27 cellular contexts compared by ENCODE assay signal in genomic region chr6:21281366-21281765, GRCh38.
DNase-seq lines count a peak whose midpoint lies in the region; ATAC-seq and TF ChIP-seq lines count a peak whose summit lies in the region.
"Had no signal": no experiment of that assay in that cellular context is flagged by ENCODE, and none has a peak within 500 bp of the region (broad histone marks: within the 10 kb centered on the region; RNA-seq: fewer than 3 reads in every experiment).

No MANE protein-coding gene starts in this region.

- no CpG with 5 or more reads among the region's 2 CpGs for WGBS in trophoblast cell (ENCODE audit: extremely low coverage, insufficient coverage, insufficient read length)

- no peak overlapping the region for H4K91ac ChIP-seq in trophoblast cell (ENCODE audit: low read depth, low read length)

- H3K4me3 ChIP-seq in HCT116 (replicated peaks in 1 of 2; ENCODE audit: low read depth in 1 of 2, low read length in 2 of 2), result no peak overlapping the region
- H3K4me3 ChIP-seq in trophoblast cell (ENCODE audit: low read depth, low read length), result no peak overlapping the region
- H3K4me3 ChIP-seq in MG63, result no peak overlapping the region
- H3K4me3 ChIP-seq in gastrocnemius medialis, result no peak overlapping the region
- H3K4me3 ChIP-seq: esophagus muscularis mucosa, GM12878, prostate gland, suprapubic skin had no signal

- RAD21 ChIA-PET in HCT116 (lab: Charles Lee; ENCODE audit: low non-redundant PET in 1 of 2, low total read pairs in 2 of 2, uncharacterized antibody in 2 of 2, unreplicated experiment in 2 of 2), result no interaction called here

- no peak overlapping the region for H2AFZ ChIP-seq in HCT116 (ENCODE audit: low read depth, low read length, poor library complexity, severe bottlenecking)
- no peak overlapping the region for H2AFZ ChIP-seq in trophoblast cell (ENCODE audit: insufficient read depth, low read length, poor library complexity)

- CTCF ChIA-PET in HCT116 (lab: Charles Lee), result no interaction called here

- no peak overlapping the region for H4K12ac ChIP-seq in trophoblast cell (ENCODE audit: low read depth, low read length)

- no peaks in the 10 kb centered on the region for H3K9me2 ChIP-seq in HCT116 (ENCODE audit: insufficient read depth)

- H3K4me1 ChIP-seq in HCT116 (ENCODE audit: control insufficient read depth in 1 of 2, insufficient read depth in 2 of 2, low read length in 2 of 2), result peaks cover 0 to 19% of the 10 kb centered on the region in 2 experiments; a peak in 2 of 4 replicates
- peaks cover 5 to 11% of the 10 kb centered on the region in 2 experiments for H3K4me1 ChIP-seq in trophoblast cell (ENCODE audit: control insufficient read depth in 1 of 2, insufficient read depth in 2 of 2, low read length in 2 of 2)
- no peaks in the 10 kb centered on the region for H3K4me1 ChIP-seq in gastrocnemius medialis
- H3K4me1 ChIP-seq: esophagus muscularis mucosa, prostate gland had no signal

- H3K23ac ChIP-seq in trophoblast cell (ENCODE audit: low read length), result no peak overlapping the region

- POLR2A ChIA-PET in HCT116 (lab: Charles Lee), result no interaction called here

- peak; percentile 14; the same call in 1 of the 2 replicates for ATAC-seq in HCT116
- no peak for ATAC-seq in gastrocnemius medialis
- ATAC-seq: activated CD4-positive, alpha-beta T cell treated with anti-CD3 and anti-CD28 coated beads for 36 hours; activated CD8-positive, alpha-beta T cell treated with anti-CD3 and anti-CD28 coated beads for 36 hours; activated T-helper 17 cell treated with anti-CD3 and anti-CD28 coated beads, Interleukin-2, amount 50 U/mL, for 72 hours; GM12878; left cardiac atrium; Right ventricle myocardium inferior had no signal

- no peak overlapping the region for H3K9ac ChIP-seq in HCT116 (ENCODE audit: low read length)
- no peak overlapping the region for H3K9ac ChIP-seq in trophoblast cell (ENCODE audit: low read length)

- H3K27ac ChIP-seq in HCT116 (ENCODE audit: low read depth, low read length), result no peak overlapping the region
- H3K27ac ChIP-seq in trophoblast cell (ENCODE audit: low read depth, low read length), result no peak overlapping the region
- no peak overlapping the region for H3K27ac ChIP-seq in caudate nucleus (ENCODE audit: low read depth, low read length)
- H3K27ac ChIP-seq in gastrocnemius medialis, result no peak overlapping the region
- H3K27ac ChIP-seq: esophagus muscularis mucosa, neutrophil, prostate gland, suprapubic skin had no signal

- H3K36me3 ChIP-seq in HCT116 (ENCODE audit: control insufficient read depth in 1 of 2, insufficient read depth in 2 of 2, low read length in 2 of 2) (no peaks in the 10 kb centered on the region), trophoblast cell (ENCODE audit: control insufficient read depth in 1 of 2, insufficient read depth in 2 of 2, low read length in 2 of 2) (no peaks in the 10 kb centered on the region), MG63 (no peaks in the 10 kb centered on the region), gastrocnemius medialis (no peaks in the 10 kb centered on the region)
- H3K36me3 ChIP-seq: esophagus muscularis mucosa, neutrophil, prostate gland, suprapubic skin had no signal

- no peak overlapping the region for H3K14ac ChIP-seq in trophoblast cell (ENCODE audit: low read length)

- H2BK5ac ChIP-seq in trophoblast cell (ENCODE audit: low read depth, low read length, poor library complexity), result no peak overlapping the region

- H2AK5ac ChIP-seq in trophoblast cell (ENCODE audit: low read length), result no peak overlapping the region

- in situ Hi-C loops in gastrocnemius medialis (cut with MboI; ENCODE audit: low sequenced_read_pairs in 4 of 4), result no loop called here

- H3K79me2 ChIP-seq in HCT116 (ENCODE audit: insufficient read depth, low read length) (no peaks in the 10 kb centered on the region), trophoblast cell (ENCODE audit: control insufficient read depth, insufficient read depth, low read length, poor library complexity) (no peaks in the 10 kb centered on the region)

- BruUV-seq in HCT116 (replicated peaks; lab: Mats Ljungman, UMichigan), result no TSS peak

- no peak overlapping the region for H2BK120ac ChIP-seq in trophoblast cell (ENCODE audit: insufficient read depth, low read length, poor library complexity)

- H3K27me3 ChIP-seq in HCT116 (ENCODE audit: insufficient read depth, low read length) (no peaks in the 10 kb centered on the region), trophoblast cell (ENCODE audit: insufficient read depth, low read length) (no peaks in the 10 kb centered on the region), MG63 (no peaks in the 10 kb centered on the region), gastrocnemius medialis (no peaks in the 10 kb centered on the region)
- H3K27me3 ChIP-seq: esophagus muscularis mucosa, neutrophil, suprapubic skin had no signal

- DNase-seq in A172 (ENCODE audit: low spot score) (peak; percentile 36), HCT116 (ENCODE audit: low read depth, low spot score) (no peak), islet precursor cell (peak; percentile 77), trophoblast cell (peak; percentile 93 to 94), MG63 (no peak), caudate nucleus (lab: John Stamatoyannopoulos, UW) (no peak), gastrocnemius medialis (no peak)
- DNase-seq in activated CD8-positive, alpha-beta memory T cell treated with anti-CD3 and anti-CD28 coated beads, Interleukin-2, amount 50 U/mL, for 48 hours, result no peak
- DNase-seq: activated CD4-positive, alpha-beta T cell treated with anti-CD3 and anti-CD28 coated beads for 36 hours; activated CD8-positive, alpha-beta T cell treated with anti-CD3 and anti-CD28 coated beads for 36 hours; activated naive CD4-positive, alpha-beta T cell treated with anti-CD3 and anti-CD28 coated beads, Interleukin-2, amount 10 ng/mL, durations not matched to agents 7 days and 5 days; CD4-positive, alpha-beta memory T cell; DMS 273 treated with DMSO at 0.1 percent for 48 hours; hippocampal formation; left cardiac atrium; NCI-H1436; NCI-H2081; NCI-H226; NCI-H69; stimulated activated naive CD4-positive, alpha-beta T cell had no signal

- intact Hi-C loops in HCT116 (cut with micrococcal nuclease) (no loop called here), gastrocnemius medialis (cut with DNase I; ENCODE audit: low total_unique reads) (no loop called here)

- no peak overlapping the region for H3K4me2 ChIP-seq in HCT116 (ENCODE audit: low read length)
- H3K4me2 ChIP-seq in trophoblast cell (ENCODE audit: low read length), result no peak overlapping the region

- H3K9me3 ChIP-seq in HCT116 (ENCODE audit: control insufficient read depth in 1 of 2, insufficient read depth in 1 of 2, low read depth in 1 of 2, low read length in 2 of 2) (no peaks in the 10 kb centered on the region), trophoblast cell (ENCODE audit: insufficient read depth, low read depth, low read length) (no peaks in the 10 kb centered on the region), MG63 (no peaks in the 10 kb centered on the region), gastrocnemius medialis (no peaks in the 10 kb centered on the region)
- H3K9me3 ChIP-seq: esophagus muscularis mucosa, neutrophil, prostate gland, suprapubic skin had no signal

- no peak overlapping the region for H3K4ac ChIP-seq in trophoblast cell (ENCODE audit: low read depth, low read length)

- TF ChIP-seq POLR2A in HCT116 (IDR thresholded peaks at IDR 0.05; ENCODE audit: borderline replicate concordance, extremely low read depth, insufficient read depth, insufficient read length) (no peak), gastrocnemius medialis (IDR thresholded peaks at IDR 0.05) (no peak)

- TF ChIP-seq RAD21 in HCT116 (IDR thresholded peaks at IDR 0.05; ENCODE audit: low read depth), result no peak

- H3K79me1 ChIP-seq in trophoblast cell (ENCODE audit: low read length), result peaks cover 2% of the 10 kb centered on the region

- TF ChIP-seq CTCF in HCT116 (IDR thresholded peaks at IDR 0.05 in 2 of 3, conservative IDR thresholded peaks at IDR 0.05 in 1 of 3; ENCODE audit: borderline replicate concordance in 1 of 3, insufficient read depth in 1 of 3, low read depth in 2 of 3, low read length in 2 of 3) (no peak), gastrocnemius medialis (IDR thresholded peaks at IDR 0.05 in 4 of 5, conservative IDR thresholded peaks at IDR 0.05 in 1 of 5) (no peak)

- no peak overlapping the region for H2BK12ac ChIP-seq in trophoblast cell (ENCODE audit: low read length)

- no peaks in the 10 kb centered on the region for H4K20me1 ChIP-seq in HCT116 (ENCODE audit: insufficient read depth)

- H4K8ac ChIP-seq in trophoblast cell (ENCODE audit: low read depth, low read length), result no peak overlapping the region

- no peak overlapping the region for H3K18ac ChIP-seq in trophoblast cell (ENCODE audit: low read length)

TF ChIP-seq in HCT116, 20 proteins besides CTCF, POLR2A, EP300 and RAD21:
- TF ChIP-seq TCF7L2 (IDR thresholded peaks at IDR 0.05; ENCODE audit: borderline replicate concordance, extremely low read depth, insufficient read depth, insufficient read length), result no peak

Comparison
In these comparisons a context has a peak if more than half of its experiments do, and no peak if none do; other contexts are left out.
1. DNase-seq: peak in A172 (single experiment), islet precursor cell (single experiment) and trophoblast cell (2 of 2); none in HCT116 (single experiment), MG63 (single experiment), activated CD8-positive, alpha-beta memory T cell treated with anti-CD3 and anti-CD28 coated beads, Interleukin-2, amount 50 U/mL, for 48 hours (single experiment), caudate nucleus (0 of 61) and gastrocnemius medialis (0 of 2).